Comparison of ENCODE assay signal across 15 cellular contexts in genomic region chr12:10068634-10069033, GRCh38. TPM values are rescaled to one million over a fixed set of nuclear protein-coding genes. Genes with fewer than 3 reads are reported as not detected.
DNase-seq lines count a peak whose midpoint lies in the region; ATAC-seq and TF ChIP-seq lines count a peak whose summit lies in the region.
"Had no signal": no experiment of that assay in that cellular context is flagged by ENCODE, and none has a peak within 500 bp of the region (broad histone marks: within the 10 kb centered on the region; RNA-seq: fewer than 3 reads in every experiment).

No MANE protein-coding gene starts in this region.

- ATAC-seq in lung (ENCODE audit: insufficient read depth, low FRiP score) (peak; percentile 41), HG03159 (IDR thresholded peaks at IDR 0.05; ENCODE audit: unreplicated experiment) (no peak)
- no peak for ATAC-seq in activated CD4-positive, alpha-beta T cell treated with anti-CD3 and anti-CD28 coated beads for 36 hours
- ATAC-seq: activated CD8-positive, alpha-beta T cell treated with anti-CD3 and anti-CD28 coated beads, Interleukin-2, amount 10 ng/mL, durations not matched to agents 7 days and 5 days had no signal

- peak; percentile 61 to 96 for DNase-seq in NOMO-1 (lab: John Stamatoyannopoulos, UW; ENCODE audit: unreplicated experiment in 2 of 2)
- DNase-seq in dermis blood vessel endothelial cell = peak; percentile 60
- no peak for DNase-seq in lung (ENCODE audit: low spot score)
- no peak for DNase-seq in thyroid gland
- no peak for DNase-seq in activated CD4-positive, alpha-beta T cell treated with anti-CD3 and anti-CD28 coated beads for 36 hours
- DNase-seq in stimulated activated CD4-positive, alpha-beta T cell treated with anti-CD3 and anti-CD28 coated beads, Interleukin-4, amount 100 ng/mL, for 4 hours = no peak
- no peak for DNase-seq in activated CD4-positive, alpha-beta T cell treated with anti-CD3 and anti-CD28 coated beads, Interleukin-2, amount 10 ng/mL, durations not matched to agents 24 days and 14 days
- DNase-seq: activated CD8-positive, alpha-beta T cell treated with anti-CD3 and anti-CD28 coated beads, Interleukin-2, amount 10 ng/mL, durations not matched to agents 7 days and 5 days; activated naive CD8-positive, alpha-beta T cell treated with anti-CD3 and anti-CD28 coated beads, Interleukin-2, amount 10 ng/mL, durations not matched to agents 7 days and 5 days; effector CD4-positive, alpha-beta T cell; occipital lobe had no signal

- H3K36me3 Mint-ChIP-seq in activated CD4-positive, alpha-beta T cell treated with anti-CD3 and anti-CD28 coated beads for 36 hours (ENCODE audit: low read depth) = no peaks in the 10 kb centered on the region
- H3K36me3 Mint-ChIP-seq in activated CD4-positive, alpha-beta T cell treated with anti-CD3 and anti-CD28 coated beads, Interleukin-2, amount 10 ng/mL, durations not matched to agents 24 days and 14 days (ENCODE audit: low read depth) = no peaks in the 10 kb centered on the region
- H3K36me3 Mint-ChIP-seq: activated naive CD8-positive, alpha-beta T cell treated with anti-CD3 and anti-CD28 coated beads, Interleukin-2, amount 10 ng/mL, durations not matched to agents 7 days and 5 days had no signal

- H3K4me3 ChIP-seq in lung (no peak overlapping the region), thyroid gland (replicated peaks in 1 of 3) (no peak overlapping the region)

- H3K9me3 Mint-ChIP-seq in activated CD4-positive, alpha-beta T cell treated with anti-CD3 and anti-CD28 coated beads for 36 hours (ENCODE audit: low read depth) = no peaks in the 10 kb centered on the region
- no peaks in the 10 kb centered on the region for H3K9me3 Mint-ChIP-seq in activated CD4-positive, alpha-beta T cell treated with anti-CD3 and anti-CD28 coated beads, Interleukin-2, amount 10 ng/mL, durations not matched to agents 24 days and 14 days
- H3K9me3 Mint-ChIP-seq: activated naive CD8-positive, alpha-beta T cell treated with anti-CD3 and anti-CD28 coated beads, Interleukin-2, amount 10 ng/mL, durations not matched to agents 7 days and 5 days had no signal

- H3K27ac Mint-ChIP-seq in activated CD4-positive, alpha-beta T cell treated with anti-CD3 and anti-CD28 coated beads for 36 hours = no peak overlapping the region
- no peak overlapping the region for H3K27ac Mint-ChIP-seq in activated CD4-positive, alpha-beta T cell treated with anti-CD3 and anti-CD28 coated beads, Interleukin-2, amount 10 ng/mL, durations not matched to agents 24 days and 14 days
- H3K27ac Mint-ChIP-seq: activated CD8-positive, alpha-beta T cell treated with anti-CD3 and anti-CD28 coated beads, Interleukin-2, amount 10 ng/mL, durations not matched to agents 7 days and 5 days; activated naive CD8-positive, alpha-beta T cell treated with anti-CD3 and anti-CD28 coated beads, Interleukin-2, amount 10 ng/mL, durations not matched to agents 7 days and 5 days had no signal

- H3K4me1 ChIP-seq in lung (ENCODE audit: control insufficient read depth in 2 of 2, insufficient read depth in 2 of 2, low read length in 2 of 2) (peaks cover 0 to 1% of the 10 kb centered on the region in 2 donors), thyroid gland (no peaks in the 10 kb centered on the region)

- CTCF ChIA-PET in activated CD4-positive, alpha-beta T cell treated with anti-CD3 and anti-CD28 coated beads for 36 hours (lab: Charles Lee) = interaction anchor here (0.7 to 2.1 kb wide), 3 partner anchors 8 to 319 kb away, joined by 3 to 4 read pairs (median 3); no protein-coding TSS in a partner anchor

- TF ChIP-seq CTCF in lung (IDR thresholded peaks at IDR 0.05; ENCODE audit: control extremely low read depth, extremely low read depth) = no peak
- TF ChIP-seq CTCF in thyroid gland (IDR thresholded peaks at IDR 0.05) = no peak

- H3K4me1 Mint-ChIP-seq in activated CD4-positive, alpha-beta T cell treated with anti-CD3 and anti-CD28 coated beads for 36 hours = no peaks in the 10 kb centered on the region
- peaks cover 3% of the 10 kb centered on the region for H3K4me1 Mint-ChIP-seq in activated CD4-positive, alpha-beta T cell treated with anti-CD3 and anti-CD28 coated beads, Interleukin-2, amount 10 ng/mL, durations not matched to agents 24 days and 14 days

- 13 to 42% methylated on average over 1 of the region's 1 CpG for WGBS in lung, 2 donors
- WGBS in thyroid gland, 2 donors = 75 to 89% methylated on average over 1 of the region's 1 CpG

- H3K27me3 Mint-ChIP-seq in activated CD4-positive, alpha-beta T cell treated with anti-CD3 and anti-CD28 coated beads for 36 hours = peaks cover 21% of the 10 kb centered on the region
- peaks cover 22% of the 10 kb centered on the region for H3K27me3 Mint-ChIP-seq in activated CD4-positive, alpha-beta T cell treated with anti-CD3 and anti-CD28 coated beads, Interleukin-2, amount 10 ng/mL, durations not matched to agents 24 days and 14 days

- no peak overlapping the region for H3K4me3 Mint-ChIP-seq in activated CD4-positive, alpha-beta T cell treated with anti-CD3 and anti-CD28 coated beads for 36 hours
- no peak overlapping the region for H3K4me3 Mint-ChIP-seq in activated CD4-positive, alpha-beta T cell treated with anti-CD3 and anti-CD28 coated beads, Interleukin-2, amount 10 ng/mL, durations not matched to agents 24 days and 14 days
- H3K4me3 Mint-ChIP-seq: activated CD8-positive, alpha-beta T cell treated with anti-CD3 and anti-CD28 coated beads, Interleukin-2, amount 10 ng/mL, durations not matched to agents 7 days and 5 days; activated naive CD8-positive, alpha-beta T cell treated with anti-CD3 and anti-CD28 coated beads, Interleukin-2, amount 10 ng/mL, durations not matched to agents 7 days and 5 days had no signal

- H3K27me3 ChIP-seq in lung (ENCODE audit: control insufficient read depth, insufficient read depth) = no peaks in the 10 kb centered on the region
- H3K27me3 ChIP-seq in thyroid gland = no peaks in the 10 kb centered on the region

- intact Hi-C loops in thyroid gland (cut with DNase I) = no loop called here
- intact Hi-C loops in activated CD4-positive, alpha-beta T cell treated with anti-CD3 and anti-CD28 coated beads for 36 hours (cut with DNase I, micrococcal nuclease) = no loop called here
- intact Hi-C loops in activated CD4-positive, alpha-beta T cell treated with anti-CD3 and anti-CD28 coated beads, Interleukin-2, amount 10 ng/mL, durations not matched to agents 24 days and 14 days (cut with micrococcal nuclease) = no loop called here

- H3K9me3 ChIP-seq in lung (ENCODE audit: control insufficient read depth in 2 of 2, insufficient read depth in 1 of 2, low read length in 1 of 2) (peaks cover 0 to 2% of the 10 kb centered on the region in 2 donors), thyroid gland (no peaks in the 10 kb centered on the region)

- H3K27ac ChIP-seq in lung (ENCODE audit: low read depth in 1 of 2, low read length in 1 of 2) (peak overlapping the region in 1 of 2 donors; percentile 83), thyroid gland (peak overlapping the region in 2 of 3 donors; percentile 54 to 76)

- H3K36me3 ChIP-seq in lung (ENCODE audit: control insufficient read depth in 2 of 2, insufficient read depth in 2 of 2, low read length in 2 of 2) (peaks cover 3 to 5% of the 10 kb centered on the region in 2 donors), thyroid gland (no peaks in the 10 kb centered on the region)

- no peak for TF ChIP-seq POLR2A in thyroid gland (IDR thresholded peaks at IDR 0.05)

- POLR2A ChIA-PET in activated CD4-positive, alpha-beta T cell treated with anti-CD3 and anti-CD28 coated beads for 36 hours (lab: Charles Lee) = no interaction called here

RNA-seq across cellular contexts. Expression of gene CLEC1A, which starts 30.2 kb away (rescaled TPM):
- 16.2 and 26.2 TPM in 2 replicates for total RNA-seq in dermis blood vessel endothelial cell
- total RNA-seq in lung = 10 to 100 TPM in 1 of 2 donors, 1 to 10 TPM in 1; 7.8 to 18.7 TPM
- 1 to 10 TPM; 6.8 to 9.9 TPM for polyA plus RNA-seq in lung
- 1 to 10 TPM; 2.5 to 9.7 (median 5.2) TPM for total RNA-seq in thyroid gland
- total RNA-seq in activated CD4-positive, alpha-beta T cell treated with anti-CD3 and anti-CD28 coated beads for 36 hours = not detected
- not detected in 2 replicates for total RNA-seq in activated CD4-positive, alpha-beta T cell treated with anti-CD3 and anti-CD28 coated beads, Interleukin-2, amount 10 ng/mL, durations not matched to agents 24 days and 14 days
- total RNA-seq: activated CD8-positive, alpha-beta T cell treated with anti-CD3 and anti-CD28 coated beads, Interleukin-2, amount 10 ng/mL, durations not matched to agents 7 days and 5 days; activated naive CD8-positive, alpha-beta T cell treated with anti-CD3 and anti-CD28 coated beads, Interleukin-2, amount 10 ng/mL, durations not matched to agents 7 days and 5 days; NCI-H460; SK-MEL-5 had no signal

RNA-seq across cellular contexts. Expression of gene CLEC9A, which starts 38.2 kb away (rescaled TPM):
- total RNA-seq in dermis blood vessel endothelial cell (not detected in 2 replicates), lung (under 1 TPM; 0.12 to 0.60 TPM), thyroid gland (not detected)
- polyA plus RNA-seq in lung = under 1 TPM; 0.14 to 0.52 TPM
- not detected for total RNA-seq in activated CD4-positive, alpha-beta T cell treated with anti-CD3 and anti-CD28 coated beads for 36 hours
- total RNA-seq in activated CD4-positive, alpha-beta T cell treated with anti-CD3 and anti-CD28 coated beads, Interleukin-2, amount 10 ng/mL, durations not matched to agents 24 days and 14 days = not detected in 2 replicates
- total RNA-seq: activated CD8-positive, alpha-beta T cell treated with anti-CD3 and anti-CD28 coated beads, Interleukin-2, amount 10 ng/mL, durations not matched to agents 7 days and 5 days; activated naive CD8-positive, alpha-beta T cell treated with anti-CD3 and anti-CD28 coated beads, Interleukin-2, amount 10 ng/mL, durations not matched to agents 7 days and 5 days; NCI-H460; occipital lobe; SK-MEL-5 had no signal

RNA-seq across cellular contexts. Expression of gene CLEC12B, which starts 58.2 kb away (rescaled TPM):
- under 0.01 and 0.19 TPM in 2 replicates for total RNA-seq in dermis blood vessel endothelial cell
- 1 to 10 TPM; 2.6 to 3.2 TPM for total RNA-seq in lung
- 1 to 10 TPM in 1 of 2 donors, under 1 TPM in 1; 0.41 to 2.5 TPM for polyA plus RNA-seq in lung
- total RNA-seq in thyroid gland = under 1 TPM in 1 of 4 donors, not detected in 3; 0.54 TPM
- total RNA-seq in activated CD4-positive, alpha-beta T cell treated with anti-CD3 and anti-CD28 coated beads for 36 hours = not detected
- not detected in 2 replicates for total RNA-seq in activated CD4-positive, alpha-beta T cell treated with anti-CD3 and anti-CD28 coated beads, Interleukin-2, amount 10 ng/mL, durations not matched to agents 24 days and 14 days
- total RNA-seq: NCI-H460, occipital lobe, ureter had no signal

Comparison
In these comparisons a context has a peak if more than half of its experiments do, and no peak if none do; other contexts are left out.
1. DNase-seq: peak in NOMO-1 (2 of 2) and dermis blood vessel endothelial cell (single experiment); none in lung (single experiment), thyroid gland (0 of 2), activated CD4-positive, alpha-beta T cell treated with anti-CD3 and anti-CD28 coated beads for 36 hours (single experiment), stimulated activated CD4-positive, alpha-beta T cell treated with anti-CD3 and anti-CD28 coated beads, Interleukin-4, amount 100 ng/mL, for 4 hours (0 of 2) and activated CD4-positive, alpha-beta T cell treated with anti-CD3 and anti-CD28 coated beads, Interleukin-2, amount 10 ng/mL, durations not matched to agents 24 days and 14 days (single experiment).